19 cellular contexts compared by ENCODE assay signal in the genomic region with DNA sequence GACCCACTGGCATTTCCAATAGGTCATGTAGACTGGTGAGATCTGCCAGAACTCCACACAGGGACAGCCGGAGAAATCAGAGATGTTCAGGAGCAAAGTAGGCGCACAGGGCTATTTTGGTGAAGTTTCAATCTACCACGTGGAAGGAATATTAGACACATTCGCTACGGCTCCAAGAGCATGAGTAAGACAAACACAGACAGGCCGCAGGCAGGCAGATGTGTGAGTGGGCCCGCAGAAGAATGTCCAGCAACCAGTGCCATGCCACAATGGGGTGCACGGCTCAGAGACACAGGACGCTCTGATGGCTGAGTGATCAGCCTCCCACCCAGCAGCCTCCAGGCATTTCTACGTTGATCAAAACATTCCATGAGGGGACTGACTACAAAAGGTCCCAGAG. TPM values are rescaled to one million over a fixed set of nuclear protein-coding genes. Genes with fewer than 3 reads are reported as not detected.
DNase-seq lines count a peak whose midpoint lies in the region; ATAC-seq, FAIRE-seq and TF ChIP-seq lines count a peak whose summit lies in the region.
"Had no signal": no experiment of that assay in that cellular context is flagged by ENCODE, and none has a peak within 500 bp of the region (broad histone marks: within the 10 kb centered on the region; RNA-seq: fewer than 3 reads in every experiment).

No MANE protein-coding gene starts in this region.

- ATAC-seq in GM21717 (IDR thresholded peaks at IDR 0.05; ENCODE audit: unreplicated experiment) = no peak
- ATAC-seq: activated CD4-positive, alpha-beta T cell treated with anti-CD3 and anti-CD28 coated beads for 36 hours; esophagus mucosa had no signal

- peak; percentile 70 for FAIRE-seq in GM12892 (lab: Jason Lieb, UNC)
- FAIRE-seq: kidney had no signal

- no peak overlapping the region for H3K4me2 ChIP-seq in osteoblast (ENCODE audit: insufficient read depth, low read length)
- H3K4me2 ChIP-seq: hepatocyte had no signal

- H3K4me3 ChIP-seq in dorsolateral prefrontal cortex (no peak overlapping the region), osteoblast (ENCODE audit: insufficient read depth, low read length) (no peak overlapping the region)
- H3K4me3 ChIP-seq: hepatocyte had no signal

- H3K9me3 ChIP-seq in osteoblast (ENCODE audit: low read depth, low read length) = no peaks in the 10 kb centered on the region

- H4K20me1 ChIP-seq in osteoblast (ENCODE audit: insufficient read depth, low read length) = peaks cover 6% of the 10 kb centered on the region

- intact Hi-C loops in dorsolateral prefrontal cortex (cut with DNase I) = no loop called here

- peak; percentile 87 for DNase-seq in AG08395 (ENCODE audit: low spot score)
- DNase-seq in GM12892 (ENCODE audit: insufficient read length) = no peak
- peak in 2 of 10 donors; percentile 22 to 60 for DNase-seq in dorsolateral prefrontal cortex
- DNase-seq in osteoblast (ENCODE audit: insufficient read length, low spot score, missing footprints) = no peak
- DNase-seq in H4 (ENCODE audit: low spot score) = no peak
- DNase-seq in D341Med (ENCODE audit: low spot score) = no peak
- DNase-seq in ecto neural progenitor cell (ENCODE audit: low spot score) = no peak
- DNase-seq: ACHN; activated CD4-positive, alpha-beta T cell treated with anti-CD3 and anti-CD28 coated beads for 36 hours; H7; KBM-7; kidney; mesendoderm; NCI-H2107; NCI-H526 had no signal

- H3K4me1 ChIP-seq in osteoblast (ENCODE audit: insufficient read depth, low read length) = peaks cover 41% of the 10 kb centered on the region

- no peak for TF ChIP-seq POLR2A in GM12892 (IDR thresholded peaks at IDR 0.05; ENCODE audit: low read depth, low read length)

- peaks cover 28% of the 10 kb centered on the region for H3K36me3 ChIP-seq in osteoblast (ENCODE audit: insufficient read depth, low read length)

- no peak for TF ChIP-seq CTCF in dorsolateral prefrontal cortex (IDR thresholded peaks at IDR 0.05 in 54 of 56, conservative IDR thresholded peaks at IDR 0.05 in 2 of 56; ENCODE audit: low read depth in 1 of 56, partially characterized antibody in 56 of 56)
- TF ChIP-seq CTCF in osteoblast (IDR thresholded peaks at IDR 0.05; ENCODE audit: extremely low read depth, low read depth, low read length) = no peak

- H3K27ac ChIP-seq in dorsolateral prefrontal cortex (peak overlapping the region in 36 of 59 donors; percentile 0 to 85 (median 34)), osteoblast (ENCODE audit: low read depth, low read length) (peak overlapping the region; percentile 5)
- H3K27ac ChIP-seq: hepatocyte had no signal

- peaks cover 99% of the 10 kb centered on the region for H3K79me2 ChIP-seq in osteoblast (ENCODE audit: insufficient read depth, low read length)

- H3K27me3 ChIP-seq in dorsolateral prefrontal cortex (no peaks in the 10 kb centered on the region), osteoblast (ENCODE audit: insufficient read depth, low read length) (no peaks in the 10 kb centered on the region)
- H3K27me3 ChIP-seq: hepatocyte had no signal

- H2AFZ ChIP-seq in osteoblast (ENCODE audit: low read length) = no peak overlapping the region
- H2AFZ ChIP-seq: hepatocyte had no signal

RNA-seq across cellular contexts. Expression of gene SLC15A4, which starts 10.4 kb away (rescaled TPM):
- polyA plus RNA-seq in GM12892 (2012; ENCODE audit: missing spikeins) = 84.2 TPM
- 10 to 100 TPM; 19.4 to 39.0 (median 27.8) TPM for total RNA-seq in dorsolateral prefrontal cortex
- 46.6 and 52.5 TPM in 2 replicates for total RNA-seq in osteoblast
- total RNA-seq in H4 (2014; rRNA removed; shearing (Covaris generic)) = 9.9 and 14.6 TPM in 2 replicates

RNA-seq across cellular contexts. Expression of gene GLT1D1, which starts 39.9 kb away (rescaled TPM):
- 5.3 TPM for polyA plus RNA-seq in GM12892 (2012; ENCODE audit: missing spikeins)
- total RNA-seq in dorsolateral prefrontal cortex (10 to 100 TPM in 119 of 120 experiments, 1 to 10 TPM in 1; 10.0 to 50.2 (median 31.8) TPM), osteoblast (not detected in 2 replicates)
- not detected in 2 replicates for total RNA-seq in H4 (2014; rRNA removed; shearing (Covaris generic))
- total RNA-seq: pulmonary artery endothelial cell had no signal

Comparison
In these comparisons a context has a peak if more than half of its experiments do, and no peak if none do; other contexts are left out.
1. RNA of gene GLT1D1, which starts 39.9 kb away (total RNA-seq): 10.0 to 50.2 TPM in dorsolateral prefrontal cortex; not detected in H4 and not detected in osteoblast; every median in the first group is over 10 times any median in the second.